Comparison of ENCODE assay signal across 2 cellular contexts in the genomic region with DNA sequence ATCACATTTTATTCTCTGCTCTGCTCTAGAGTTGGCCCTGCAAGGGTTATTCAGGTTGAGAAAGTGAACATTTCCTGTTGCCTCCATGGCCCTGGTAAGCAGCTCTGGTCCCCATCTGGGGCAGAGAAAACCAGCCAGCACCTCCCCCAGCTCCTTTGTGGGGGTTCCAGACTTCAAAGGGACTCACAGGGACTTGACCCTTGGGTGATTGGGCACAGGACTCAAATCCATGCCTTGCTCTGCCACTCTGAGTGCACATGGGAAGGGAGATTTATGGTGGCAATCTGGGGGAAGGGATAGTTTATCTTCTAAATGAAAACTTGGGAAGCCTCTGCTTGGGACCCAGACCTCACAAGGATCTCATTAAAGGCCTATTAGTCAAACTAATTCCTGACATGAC.
TF ChIP-seq lines count a peak whose summit lies in the region.

No MANE protein-coding gene starts in this region.

TF ChIP-seq in endothelial cell of umbilical vein, 7 proteins besides CTCF, POLR2A, EP300 and RAD21:
- no peak for TF ChIP-seq MYC (IDR thresholded peaks at IDR 0.05; ENCODE audit: low read depth, low read length)
- no peak for TF ChIP-seq GATA2 (IDR thresholded peaks at IDR 0.05; ENCODE audit: insufficient read depth, insufficient read length, low read depth, low read length)
- TF ChIP-seq, protein P1, sequence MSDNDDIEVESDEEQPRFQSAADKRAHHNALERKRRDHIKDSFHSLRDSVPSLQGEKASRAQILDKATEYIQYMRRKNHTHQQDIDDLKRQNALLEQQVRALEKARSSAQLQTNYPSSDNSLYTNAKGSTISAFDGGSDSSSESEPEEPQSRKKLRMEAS (IDR thresholded peaks at IDR 0.05; ENCODE audit: insufficient read depth, insufficient read length) = no peak
- no peak for TF ChIP-seq POLR2AphosphoS5 (IDR thresholded peaks at IDR 0.05; ENCODE audit: insufficient read depth, low read depth, low read length)
- no peak for TF ChIP-seq FOS (IDR thresholded peaks at IDR 0.05; ENCODE audit: borderline replicate concordance, insufficient read depth, low read length)

TF ChIP-seq in GM12891, 5 proteins besides CTCF, POLR2A, EP300 and RAD21:
- TF ChIP-seq SPI1 (IDR thresholded peaks at IDR 0.05; ENCODE audit: low read depth, low read length) = no peak
TF ChIP-seq in GM12891: peak in this region for 0.
